ENCODE assay signal across 1 cellular context in the genomic region with DNA sequence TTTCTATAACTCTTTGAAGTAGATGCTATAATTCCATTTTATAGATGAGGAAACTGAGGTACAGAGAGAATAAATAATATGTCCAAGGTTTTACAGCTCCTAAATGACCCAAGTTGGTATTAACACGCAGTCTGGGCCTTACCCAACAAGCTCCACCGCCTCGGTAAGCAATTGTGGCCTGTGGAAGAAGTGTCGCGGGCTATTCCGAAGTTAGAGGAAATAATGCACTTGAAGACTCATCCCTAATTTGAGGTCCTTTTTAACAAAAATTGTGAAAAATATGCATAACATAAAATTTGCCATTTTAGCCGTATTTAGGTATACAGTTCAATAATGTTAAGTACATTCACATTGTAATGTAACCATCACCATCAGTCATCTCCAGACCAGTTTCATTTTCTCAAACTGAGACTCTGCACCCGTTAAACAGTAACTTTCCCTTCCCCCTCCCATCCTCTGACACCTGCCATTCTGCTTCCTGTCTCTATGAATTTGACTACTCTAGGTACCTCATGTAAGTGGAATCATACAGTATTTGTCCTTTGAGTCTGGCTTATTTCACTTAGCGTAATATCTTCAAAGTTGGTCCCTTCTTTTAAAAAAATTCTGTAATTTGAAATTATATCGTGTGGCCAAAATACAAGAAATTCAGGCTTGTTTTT.
A peak's percentile ranks its signal among the peaks of the same experiment; 100 is the strongest.
TF ChIP-seq lines count a peak whose summit lies in the region.

No MANE protein-coding gene starts in this region.

TF ChIP-seq in GM12878, 131 proteins besides CTCF, POLR2A, EP300 and RAD21 (continued from another document and continues in another):
- TF ChIP-seq ZNF384 (IDR thresholded peaks at IDR 0.05; ENCODE audit: borderline replicate concordance, low read depth, low read length): no peak
- TF ChIP-seq IKZF2 (IDR thresholded peaks at IDR 0.05): peak; percentile 54 to 56; a peak in 3 of 4 replicates
- TF ChIP-seq BHLHE40 (IDR thresholded peaks at IDR 0.05; ENCODE audit: borderline replicate concordance in 1 of 2, low read depth in 2 of 2, low read length in 1 of 2): peak; percentile 24 to 42; a peak in 1 of 4 replicates
- peak; percentile 50; the same call in 1 of the 2 replicates for TF ChIP-seq FOXM1 (IDR thresholded peaks at IDR 0.05; ENCODE audit: low read depth, low read length)
- TF ChIP-seq SP1 (IDR thresholded peaks at IDR 0.05; ENCODE audit: low read depth, low read length): peak; percentile 60
- 0 out of 2 replicates have a peak, but pooled peaks have one; percentile 35 for TF ChIP-seq MEF2A (IDR thresholded peaks at IDR 0.05; ENCODE audit: insufficient read depth, low read depth, low read length)
- TF ChIP-seq PAX5 (IDR thresholded peaks at IDR 0.05; ENCODE audit: borderline replicate concordance, low read depth, low read length): peak; percentile 36; the same call in 1 of the 2 replicates
- TF ChIP-seq TCF3 (IDR thresholded peaks at IDR 0.05; ENCODE audit: borderline replicate concordance, insufficient read depth, low read depth, low read length): peak; percentile 78; the same call in 1 of the 2 replicates
- peak; percentile 75 for TF ChIP-seq JUNB (IDR thresholded peaks at IDR 0.05)
- TF ChIP-seq BCL11A (IDR thresholded peaks at IDR 0.05; ENCODE audit: low read depth, low read length): 0 out of 2 replicates have a peak, but pooled peaks have one; percentile 21
- peak; percentile 80 for TF ChIP-seq CHD2 (IDR thresholded peaks at IDR 0.05; ENCODE audit: borderline replicate concordance, low read depth, low read length)
- TF ChIP-seq ETV6 (conservative IDR thresholded peaks at IDR 0.05 in 1 of 2, IDR thresholded peaks at IDR 0.05 in 1 of 2; ENCODE audit: borderline replicate concordance in 1 of 2, low read depth in 1 of 2): 0 out of 4 replicates have a peak, but pooled peaks of 1 of the 2 experiments have one; percentile 20
- TF ChIP-seq ATF7 (IDR thresholded peaks at IDR 0.05; ENCODE audit: low read depth): peak; percentile 57
- peak; percentile 72 for TF ChIP-seq PBX3 (IDR thresholded peaks at IDR 0.05; ENCODE audit: insufficient replicate concordance, low read depth, low read length)
- peak; percentile 30; the same call in 1 of the 2 replicates for TF ChIP-seq RUNX3 (IDR thresholded peaks at IDR 0.05; ENCODE audit: low read length)
- TF ChIP-seq, protein P1, sequence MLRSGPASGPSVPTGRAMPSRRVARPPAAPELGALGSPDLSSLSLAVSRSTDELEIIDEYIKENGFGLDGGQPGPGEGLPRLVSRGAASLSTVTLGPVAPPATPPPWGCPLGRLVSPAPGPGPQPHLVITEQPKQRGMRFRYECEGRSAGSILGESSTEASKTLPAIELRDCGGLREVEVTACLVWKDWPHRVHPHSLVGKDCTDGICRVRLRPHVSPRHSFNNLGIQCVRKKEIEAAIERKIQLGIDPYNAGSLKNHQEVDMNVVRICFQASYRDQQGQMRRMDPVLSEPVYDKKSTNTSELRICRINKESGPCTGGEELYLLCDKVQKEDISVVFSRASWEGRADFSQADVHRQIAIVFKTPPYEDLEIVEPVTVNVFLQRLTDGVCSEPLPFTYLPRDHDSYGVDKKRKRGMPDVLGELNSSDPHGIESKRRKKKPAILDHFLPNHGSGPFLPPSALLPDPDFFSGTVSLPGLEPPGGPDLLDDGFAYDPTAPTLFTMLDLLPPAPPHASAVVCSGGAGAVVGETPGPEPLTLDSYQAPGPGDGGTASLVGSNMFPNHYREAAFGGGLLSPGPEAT (IDR thresholded peaks at IDR 0.05; ENCODE audit: low read depth): peak; percentile 43; the same call in 1 of the 2 replicates
- TF ChIP-seq CBX5 (IDR thresholded peaks at IDR 0.05; ENCODE audit: low read depth): no peak
- TF ChIP-seq, protein P2, sequence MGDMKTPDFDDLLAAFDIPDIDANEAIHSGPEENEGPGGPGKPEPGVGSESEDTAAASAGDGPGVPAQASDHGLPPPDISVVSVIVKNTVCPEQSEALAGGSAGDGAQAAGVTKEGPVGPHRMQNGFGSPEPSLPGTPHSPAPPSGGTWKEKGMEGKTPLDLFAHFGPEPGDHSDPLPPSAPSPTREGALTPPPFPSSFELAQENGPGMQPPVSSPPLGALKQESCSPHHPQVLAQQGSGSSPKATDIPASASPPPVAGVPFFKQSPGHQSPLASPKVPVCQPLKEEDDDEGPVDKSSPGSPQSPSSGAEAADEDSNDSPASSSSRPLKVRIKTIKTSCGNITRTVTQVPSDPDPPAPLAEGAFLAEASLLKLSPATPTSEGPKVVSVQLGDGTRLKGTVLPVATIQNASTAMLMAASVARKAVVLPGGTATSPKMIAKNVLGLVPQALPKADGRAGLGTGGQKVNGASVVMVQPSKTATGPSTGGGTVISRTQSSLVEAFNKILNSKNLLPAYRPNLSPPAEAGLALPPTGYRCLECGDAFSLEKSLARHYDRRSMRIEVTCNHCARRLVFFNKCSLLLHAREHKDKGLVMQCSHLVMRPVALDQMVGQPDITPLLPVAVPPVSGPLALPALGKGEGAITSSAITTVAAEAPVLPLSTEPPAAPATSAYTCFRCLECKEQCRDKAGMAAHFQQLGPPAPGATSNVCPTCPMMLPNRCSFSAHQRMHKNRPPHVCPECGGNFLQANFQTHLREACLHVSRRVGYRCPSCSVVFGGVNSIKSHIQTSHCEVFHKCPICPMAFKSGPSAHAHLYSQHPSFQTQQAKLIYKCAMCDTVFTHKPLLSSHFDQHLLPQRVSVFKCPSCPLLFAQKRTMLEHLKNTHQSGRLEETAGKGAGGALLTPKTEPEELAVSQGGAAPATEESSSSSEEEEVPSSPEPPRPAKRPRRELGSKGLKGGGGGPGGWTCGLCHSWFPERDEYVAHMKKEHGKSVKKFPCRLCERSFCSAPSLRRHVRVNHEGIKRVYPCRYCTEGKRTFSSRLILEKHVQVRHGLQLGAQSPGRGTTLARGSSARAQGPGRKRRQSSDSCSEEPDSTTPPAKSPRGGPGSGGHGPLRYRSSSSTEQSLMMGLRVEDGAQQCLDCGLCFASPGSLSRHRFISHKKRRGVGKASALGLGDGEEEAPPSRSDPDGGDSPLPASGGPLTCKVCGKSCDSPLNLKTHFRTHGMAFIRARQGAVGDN (IDR thresholded peaks at IDR 0.05): peak; percentile 72; the same call in 1 of the 2 replicates
- TF ChIP-seq, protein P3, sequence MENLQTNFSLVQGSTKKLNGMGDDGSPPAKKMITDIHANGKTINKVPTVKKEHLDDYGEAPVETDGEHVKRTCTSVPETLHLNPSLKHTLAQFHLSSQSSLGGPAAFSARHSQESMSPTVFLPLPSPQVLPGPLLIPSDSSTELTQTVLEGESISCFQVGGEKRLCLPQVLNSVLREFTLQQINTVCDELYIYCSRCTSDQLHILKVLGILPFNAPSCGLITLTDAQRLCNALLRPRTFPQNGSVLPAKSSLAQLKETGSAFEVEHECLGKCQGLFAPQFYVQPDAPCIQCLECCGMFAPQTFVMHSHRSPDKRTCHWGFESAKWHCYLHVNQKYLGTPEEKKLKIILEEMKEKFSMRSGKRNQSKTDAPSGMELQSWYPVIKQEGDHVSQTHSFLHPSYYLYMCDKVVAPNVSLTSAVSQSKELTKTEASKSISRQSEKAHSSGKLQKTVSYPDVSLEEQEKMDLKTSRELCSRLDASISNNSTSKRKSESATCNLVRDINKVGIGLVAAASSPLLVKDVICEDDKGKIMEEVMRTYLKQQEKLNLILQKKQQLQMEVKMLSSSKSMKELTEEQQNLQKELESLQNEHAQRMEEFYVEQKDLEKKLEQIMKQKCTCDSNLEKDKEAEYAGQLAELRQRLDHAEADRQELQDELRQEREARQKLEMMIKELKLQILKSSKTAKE (IDR thresholded peaks at IDR 0.05; ENCODE audit: low read depth, poor library complexity, severe bottlenecking): peak; percentile 76
- peak; percentile 37; the same call in 1 of the 2 replicates for TF ChIP-seq MTA2 (IDR thresholded peaks at IDR 0.05; ENCODE audit: low read depth)
- TF ChIP-seq STAT3 (IDR thresholded peaks at IDR 0.05; ENCODE audit: low read depth, low read length): no peak
- TF ChIP-seq ATF2 (IDR thresholded peaks at IDR 0.05; ENCODE audit: low read length): 0 out of 2 replicates have a peak, but pooled peaks have one; percentile 37
- TF ChIP-seq MEF2B (IDR thresholded peaks at IDR 0.05; ENCODE audit: partially characterized antibody, poor library complexity, severe bottlenecking): peak; percentile 12
- TF ChIP-seq MLLT1 (IDR thresholded peaks at IDR 0.05): peak; percentile 96
- TF ChIP-seq BMI1 (IDR thresholded peaks at IDR 0.05; ENCODE audit: borderline replicate concordance): no peak
- TF ChIP-seq CREB1 (IDR thresholded peaks at IDR 0.05; ENCODE audit: low read depth): 0 out of 2 replicates have a peak, but pooled peaks have one; percentile 13
- TF ChIP-seq, protein P4, sequence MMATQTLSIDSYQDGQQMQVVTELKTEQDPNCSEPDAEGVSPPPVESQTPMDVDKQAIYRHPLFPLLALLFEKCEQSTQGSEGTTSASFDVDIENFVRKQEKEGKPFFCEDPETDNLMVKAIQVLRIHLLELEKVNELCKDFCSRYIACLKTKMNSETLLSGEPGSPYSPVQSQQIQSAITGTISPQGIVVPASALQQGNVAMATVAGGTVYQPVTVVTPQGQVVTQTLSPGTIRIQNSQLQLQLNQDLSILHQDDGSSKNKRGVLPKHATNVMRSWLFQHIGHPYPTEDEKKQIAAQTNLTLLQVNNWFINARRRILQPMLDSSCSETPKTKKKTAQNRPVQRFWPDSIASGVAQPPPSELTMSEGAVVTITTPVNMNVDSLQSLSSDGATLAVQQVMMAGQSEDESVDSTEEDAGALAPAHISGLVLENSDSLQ (IDR thresholded peaks at IDR 0.05): peak; percentile 93
- peak; percentile 48 for TF ChIP-seq CUX1 (IDR thresholded peaks at IDR 0.05; ENCODE audit: insufficient replicate concordance, low read depth, low read length)
